ENCODE assay signal across 11 cellular contexts in the genomic region with DNA sequence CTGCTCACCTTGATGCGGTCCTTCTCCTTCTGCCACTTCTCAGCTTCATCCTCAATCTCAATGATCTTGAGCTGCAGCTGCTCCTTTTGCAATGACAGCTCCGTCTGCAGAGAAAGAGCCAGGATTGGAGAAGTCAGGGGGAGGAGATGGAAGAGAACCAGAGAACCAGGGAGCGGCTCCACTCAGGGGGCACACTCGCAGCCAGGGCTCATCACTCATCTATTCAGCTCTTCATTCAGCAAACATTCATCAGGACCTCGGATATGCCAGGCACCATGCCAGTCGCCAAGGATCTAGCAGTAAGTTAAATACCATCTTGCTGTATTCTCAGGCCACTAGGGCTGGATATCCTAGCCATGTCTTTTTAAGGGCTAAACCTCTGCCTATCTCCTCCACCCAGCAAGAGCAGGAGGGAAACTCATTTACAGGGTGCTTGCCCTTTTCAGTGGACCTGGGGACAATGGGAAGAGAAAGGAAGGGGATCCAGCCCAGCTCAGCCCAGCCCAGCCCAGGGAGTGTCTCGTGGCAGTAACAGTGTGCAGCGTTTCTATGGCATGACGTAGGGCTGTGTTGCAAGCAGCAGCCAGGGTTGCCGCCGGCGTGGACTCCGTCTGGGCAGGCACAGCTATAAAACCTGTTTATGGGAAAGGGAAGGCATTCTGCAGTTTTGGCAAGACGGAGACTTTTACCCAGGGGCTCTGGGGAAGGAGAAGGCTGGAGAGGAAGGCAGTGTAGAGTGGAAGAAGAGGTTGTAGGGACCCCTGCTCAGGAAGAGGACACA. TPM values are rescaled to one million over a fixed set of nuclear protein-coding genes. Genes with fewer than 3 reads are reported as not detected.
DNase-seq lines count a peak whose midpoint lies in the region; ATAC-seq, FAIRE-seq and TF ChIP-seq lines count a peak whose summit lies in the region.
"Had no signal": no experiment of that assay in that cellular context is flagged by ENCODE, and none has a peak within 500 bp of the region (broad histone marks: within the 10 kb centered on the region; RNA-seq: fewer than 3 reads in every experiment).

No MANE protein-coding gene starts in this region.

- ATAC-seq in GM21576 (IDR thresholded peaks at IDR 0.05; ENCODE audit: unreplicated experiment) = no peak

- dilution Hi-C loops in keratinocyte (cut with MboI; ENCODE audit: extremely low pct_ligation_motif_present, low sequenced_read_pairs) = no loop called here

- peak overlapping the region; percentile 91 for H3K4me2 ChIP-seq in keratinocyte (ENCODE audit: control insufficient read depth, extremely low read depth, insufficient read depth, low read depth, low read length)

- TF ChIP-seq EP300 in suprapubic skin (IDR thresholded peaks at IDR 0.05) = no peak

- no peak for TF ChIP-seq CTCF in keratinocyte (optimal IDR thresholded peaks at IDR 0.05 in 1 of 3, IDR thresholded peaks at IDR 0.05 in 1 of 3, conservative IDR thresholded peaks at IDR 0.05 in 1 of 3; ENCODE audit: extremely low read depth in 1 of 3, insufficient read depth in 2 of 3, low read length in 3 of 3)
- no peak for TF ChIP-seq CTCF in suprapubic skin (IDR thresholded peaks at IDR 0.05)

- H3K27me3 ChIP-seq in keratinocyte (ENCODE audit: control insufficient read depth, extremely low read depth, insufficient read depth, low read length) = no peaks in the 10 kb centered on the region
- no peaks in the 10 kb centered on the region for H3K27me3 ChIP-seq in suprapubic skin

- H2AFZ ChIP-seq in keratinocyte (ENCODE audit: control insufficient read depth, low read length) = no peak overlapping the region

- H3K4me3 ChIP-seq in keratinocyte (ENCODE audit: control insufficient read depth in 2 of 3, extremely low read depth in 1 of 3, insufficient read depth in 2 of 3, low read depth in 1 of 3, low read length in 3 of 3) = peak overlapping the region in 2 of 3 experiments; percentile 47 to 49
- peak overlapping the region; percentile 13 for H3K4me3 ChIP-seq in suprapubic skin

- H3K9me3 ChIP-seq in keratinocyte (ENCODE audit: control insufficient read depth, low read depth, low read length) (no peaks in the 10 kb centered on the region), suprapubic skin (no peaks in the 10 kb centered on the region)

- H4K20me1 ChIP-seq in keratinocyte (ENCODE audit: control insufficient read depth, extremely low read depth, insufficient read depth, low read length) = no peaks in the 10 kb centered on the region

- peak; percentile 94 for FAIRE-seq in keratinocyte (lab: Jason Lieb, UNC)

- H3K27ac ChIP-seq in keratinocyte (ENCODE audit: control insufficient read depth, insufficient read depth, low read length) (peak overlapping the region; percentile 98), suprapubic skin (peak overlapping the region; percentile 89)

- in situ Hi-C loops in SK-MEL-5 (cut with HindIII; ENCODE audit: low pct_unique_long_range_greater_than_20kb, low sequenced_read_pairs) = no loop called here

- peak overlapping the region; percentile 86 for H3K9ac ChIP-seq in keratinocyte (ENCODE audit: control insufficient read depth, extremely low read depth, insufficient read depth, low read length)

- 45% methylated on average over 13 of the region's 14 CpGs for WGBS in suprapubic skin

- TF ChIP-seq POLR2A in suprapubic skin (IDR thresholded peaks at IDR 0.05) = peak in 1 of 2 donors; percentile 30

- DNase-seq in HCEC 1CT = peak; percentile 46
- peak; percentile 7 for DNase-seq in SK-MEL-5 (ENCODE audit: low read depth, low spot score)
- DNase-seq in keratinocyte (ENCODE audit: low read depth, low spot score) = no peak
- peak; percentile 92 to 94 for DNase-seq in suprapubic skin (ENCODE audit: low spot score in 2 of 2)
- DNase-seq in NCI-H1930 (lab: John Stamatoyannopoulos, UW) = no peak
- DNase-seq in activated T-cell treated with anti-CD3 and anti-CD28 coated beads, Interleukin-2, amount 50 U/mL, for 1 hour = no peak
- DNase-seq in activated gamma-delta T cell (lab: John Stamatoyannopoulos, UW) = no peak
- DNase-seq: NCI-H1417 treated with DMSO at 0.1 percent for 48 hours; stimulated activated naive CD4-positive, alpha-beta T cell treated with Interleukin-2 at 50 U/mL for 16 hours had no signal

- peaks cover 43 to 76% of the 10 kb centered on the region in 2 experiments for H3K36me3 ChIP-seq in keratinocyte (ENCODE audit: control insufficient read depth in 2 of 2, extremely low read depth in 1 of 2, insufficient read depth in 2 of 2, low read length in 2 of 2)
- H3K36me3 ChIP-seq in suprapubic skin = peaks cover 18% of the 10 kb centered on the region

- H3K9me1 ChIP-seq in keratinocyte (ENCODE audit: control insufficient read depth, extremely low read depth, insufficient read depth, low read length) = peaks cover 5% of the 10 kb centered on the region

- peaks cover 44% of the 10 kb centered on the region for H3K79me2 ChIP-seq in keratinocyte (ENCODE audit: control insufficient read depth, insufficient read depth, low read length)

- H3K4me1 ChIP-seq in keratinocyte (ENCODE audit: control insufficient read depth, extremely low read depth, insufficient read depth, low read length) (peaks cover 78% of the 10 kb centered on the region), suprapubic skin (peaks cover 90% of the 10 kb centered on the region)

RNA-seq across cellular contexts. Expression of gene TRIM29, which starts 9.3 kb away (rescaled TPM):
- not detected in 2 replicates for total RNA-seq in SK-MEL-5 (2014; rRNA removed; shearing (Covaris generic))
- polyA plus RNA-seq in SK-MEL-5 (2015; cell fraction: cytosol; rRNA removed) = not detected in 2 replicates
- not detected in 2 replicates for polyA plus RNA-seq in SK-MEL-5 (2015; cell fraction: nucleus; rRNA removed)
- polyA plus RNA-seq in keratinocyte = 303 to 611 TPM (median 463 TPM) in 3 replicates
- polyA plus RNA-seq in keratinocyte (2011; ENCODE audit: low read depth) = 1,306 TPM
- polyA plus RNA-seq in keratinocyte (2011; cell fraction: cytosol; rRNA removed) = 465 and 526 TPM in 2 replicates
- 422 and 529 TPM in 2 replicates for polyA plus RNA-seq in keratinocyte (2011; cell fraction: nucleus; rRNA removed)
- polyA plus RNA-seq in keratinocyte (2012; ENCODE audit: low replicate concordance) = 316 and 929 TPM in 2 replicates
- polyA minus RNA-seq in keratinocyte = 758 to 1,045 TPM (median 830 TPM) in 3 replicates
- 496 TPM for polyA minus RNA-seq in keratinocyte (2011; cell fraction: cytosol; rRNA and poly(A)+ RNA removed)
- polyA minus RNA-seq in keratinocyte (2011; cell fraction: nucleus; rRNA and poly(A)+ RNA removed) = 293 and 344 TPM in 2 replicates
- 1,000 to 10,000 TPM; 1,248 to 1,527 (median 1,455) TPM for total RNA-seq in suprapubic skin
- total RNA-seq: T-helper 2 cell treated with Interferon-gamma antibody and Interleukin-4, amounts not matched to agents 100 ng/mL and 5 ng/mL, for 36 hours had no signal

Comparison
In these comparisons a context has a peak if more than half of its experiments do, and no peak if none do; other contexts are left out.
1. DNase-seq: peak in HCEC 1CT (single experiment), SK-MEL-5 (single experiment) and suprapubic skin (2 of 2); none in keratinocyte (single experiment), NCI-H1930 (0 of 2), activated T-cell treated with anti-CD3 and anti-CD28 coated beads, Interleukin-2, amount 50 U/mL, for 1 hour (single experiment) and activated gamma-delta T cell (single experiment).
2. RNA of gene TRIM29, which starts 9.3 kb away (total RNA-seq): 1,248 to 1,527 TPM in suprapubic skin; not detected in SK-MEL-5; every median in the first group is over 1,000 times any median in the second.